In the genomic region with DNA sequence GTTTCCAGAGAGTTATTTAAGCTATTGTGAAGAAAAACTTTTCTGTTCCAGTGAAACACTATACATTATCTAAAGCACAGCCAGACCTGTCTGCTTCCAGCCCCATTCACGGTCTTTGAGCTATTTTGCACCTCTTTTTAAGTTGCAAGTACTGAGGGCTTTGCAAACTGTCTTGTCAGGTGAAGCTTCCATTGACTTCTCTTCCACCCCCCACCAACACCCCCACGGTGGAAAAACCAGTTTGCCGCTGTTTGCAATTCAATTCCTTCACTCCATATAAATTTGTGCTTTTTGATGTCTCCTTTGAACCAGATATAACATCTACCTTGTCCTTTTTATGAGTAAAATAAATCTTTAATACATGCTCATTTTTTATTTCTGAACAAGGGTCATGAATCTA, we compare ENCODE assay signal across 12 cellular contexts. TPM values are rescaled to one million over a fixed set of nuclear protein-coding genes. Genes with fewer than 3 reads are reported as not detected.
DNase-seq lines count a peak whose midpoint lies in the region; ATAC-seq and TF ChIP-seq lines count a peak whose summit lies in the region.
"Had no signal": no experiment of that assay in that cellular context is flagged by ENCODE, and none has a peak within 500 bp of the region (broad histone marks: within the 10 kb centered on the region; RNA-seq: fewer than 3 reads in every experiment).

No MANE protein-coding gene starts in this region.

- no peak overlapping the region for H3K27ac Mint-ChIP-seq in activated CD4-positive, alpha-beta T cell treated with anti-CD3 and anti-CD28 coated beads, Interleukin-2, amount 10 ng/mL, durations not matched to agents 7 days and 5 days

- H3K79me2 ChIP-seq in hepatocyte = no peaks in the 10 kb centered on the region

- no peak overlapping the region for H2AFZ ChIP-seq in hepatocyte

- H3K9me3 Mint-ChIP-seq in activated CD4-positive, alpha-beta T cell treated with anti-CD3 and anti-CD28 coated beads, Interleukin-2, amount 10 ng/mL, durations not matched to agents 7 days and 5 days = no peaks in the 10 kb centered on the region

- 48% methylated on average over 3 of the region's 3 CpGs for WGBS in hepatocyte (ENCODE audit: low lambda C conversion rate, missing lambda C conversion rate)
- 66 to 71% (median 70%) methylated on average over 3 of the region's 3 CpGs for WGBS in stomach, 5 donors

- H3K36me3 Mint-ChIP-seq in activated CD4-positive, alpha-beta T cell treated with anti-CD3 and anti-CD28 coated beads, Interleukin-2, amount 10 ng/mL, durations not matched to agents 7 days and 5 days (ENCODE audit: low read depth) = peaks cover 8% of the 10 kb centered on the region

- no peaks in the 10 kb centered on the region for H3K36me3 ChIP-seq in RWPE2 (ENCODE audit: low read depth)
- H3K36me3 ChIP-seq in hepatocyte (replicated peaks; ENCODE audit: insufficient read depth, low read depth) = no peaks in the 10 kb centered on the region
- H3K36me3 ChIP-seq in stomach = no peaks in the 10 kb centered on the region
- H3K36me3 ChIP-seq: upper lobe of right lung had no signal

- peaks cover 40% of the 10 kb centered on the region for H3K27me3 Mint-ChIP-seq in activated CD4-positive, alpha-beta T cell treated with anti-CD3 and anti-CD28 coated beads, Interleukin-2, amount 10 ng/mL, durations not matched to agents 7 days and 5 days

- CTCF ChIA-PET in activated CD4-positive, alpha-beta T cell treated with anti-CD3 and anti-CD28 coated beads, Interleukin-2, amount 10 ng/mL, durations not matched to agents 7 days and 5 days (lab: Charles Lee) = interaction anchor here (1.0 kb wide), 1 partner anchor 13 kb away, joined by 3 read pairs; no protein-coding TSS in a partner anchor

- H4K20me1 ChIP-seq in hepatocyte (ENCODE audit: insufficient read depth, poor library complexity, severe bottlenecking) = no peaks in the 10 kb centered on the region

- ATAC-seq in RWPE2 (ENCODE audit: low read depth) (no peak), HG02870 (IDR thresholded peaks at IDR 0.05; ENCODE audit: unreplicated experiment) (no peak)

- H3K4me1 ChIP-seq in RWPE2 (ENCODE audit: insufficient read depth, poor library complexity, severe bottlenecking) (no peaks in the 10 kb centered on the region), hepatocyte (ENCODE audit: insufficient read depth) (peaks cover 17% of the 10 kb centered on the region), stomach (peaks cover 0 to 31% (median 16%) of the 10 kb centered on the region in 4 donors)

- peaks cover 13% of the 10 kb centered on the region for H3K4me1 Mint-ChIP-seq in activated CD4-positive, alpha-beta T cell treated with anti-CD3 and anti-CD28 coated beads, Interleukin-2, amount 10 ng/mL, durations not matched to agents 7 days and 5 days

- POLR2A ChIA-PET in activated CD4-positive, alpha-beta T cell treated with anti-CD3 and anti-CD28 coated beads, Interleukin-2, amount 10 ng/mL, durations not matched to agents 7 days and 5 days (lab: Charles Lee) = no interaction called here

- no peaks in the 10 kb centered on the region for H3K9me2 ChIP-seq in hepatocyte (replicated peaks; ENCODE audit: insufficient read depth)

- peak overlapping the region; percentile 37 for H3K27ac ChIP-seq in RWPE2 (ENCODE audit: poor library complexity, severe bottlenecking)
- no peak overlapping the region for H3K27ac ChIP-seq in hepatocyte
- peak overlapping the region in 1 of 5 donors; percentile 89 for H3K27ac ChIP-seq in stomach

- TF ChIP-seq CTCF in RWPE2 (IDR thresholded peaks at IDR 0.05; ENCODE audit: poor library complexity, severe bottlenecking) = no peak
- no peak for TF ChIP-seq CTCF in hepatocyte (IDR thresholded peaks at IDR 0.05; ENCODE audit: poor library complexity)
- TF ChIP-seq CTCF in stomach (IDR thresholded peaks at IDR 0.05) = no peak

- no peak for TF ChIP-seq EP300 in stomach (IDR thresholded peaks at IDR 0.05)

- H3K9me3 ChIP-seq in RWPE2 (ENCODE audit: severe bottlenecking) = no peaks in the 10 kb centered on the region
- no peaks in the 10 kb centered on the region for H3K9me3 ChIP-seq in hepatocyte (ENCODE audit: low read depth)
- peaks cover 0 to 7% (median 0%) of the 10 kb centered on the region in 4 donors for H3K9me3 ChIP-seq in stomach
- H3K9me3 ChIP-seq: upper lobe of right lung had no signal

- no peak for TF ChIP-seq POLR2A in stomach (IDR thresholded peaks at IDR 0.05)

- intact Hi-C loops in stomach (cut with DNase I; ENCODE audit: low total_unique reads) = loop anchor here (5.0 kb wide), 2 partner anchors 114 to 184 kb away; no protein-coding TSS in a partner anchor

- no peaks in the 10 kb centered on the region for H3K27me3 ChIP-seq in RWPE2 (ENCODE audit: insufficient read depth, poor library complexity, severe bottlenecking)
- H3K27me3 ChIP-seq in hepatocyte = no peaks in the 10 kb centered on the region
- peaks cover 0 to 9% (median 5%) of the 10 kb centered on the region in 3 donors for H3K27me3 ChIP-seq in stomach
- H3K27me3 ChIP-seq: upper lobe of right lung had no signal

- no peak for DNase-seq in activated CD4-positive, alpha-beta T cell treated with anti-CD3 and anti-CD28 coated beads, Interleukin-2, amount 10 ng/mL, durations not matched to agents 7 days and 5 days
- DNase-seq in activated CD4-positive, alpha-beta T cell treated with anti-CD3 and anti-CD28 coated beads for 4 hours = no peak
- DNase-seq in RWPE2 (ENCODE audit: low spot score) (no peak), hepatocyte (ENCODE audit: low spot score) (no peak), putamen (ENCODE audit: low spot score) (peak; percentile 60), stomach (no peak), GM19238 (ENCODE audit: insufficient read length, low spot score) (no peak)
- DNase-seq: aorta; KG1; stimulated activated CD4-positive, alpha-beta T cell treated with anti-CD3 and anti-CD28 coated beads, Interleukin-12 subunit alpha, Interleukin-12 subunit beta, amount 100 ng/mL, for 4 hours had no signal

- H3K4me3 Mint-ChIP-seq in activated CD4-positive, alpha-beta T cell treated with anti-CD3 and anti-CD28 coated beads, Interleukin-2, amount 10 ng/mL, durations not matched to agents 7 days and 5 days = peak overlapping the region; percentile 20

- H3K4me2 ChIP-seq in hepatocyte = peak overlapping the region; percentile 98

- H3K4me3 ChIP-seq in RWPE2 (ENCODE audit: severe bottlenecking) (no peak overlapping the region), hepatocyte (no peak overlapping the region), stomach (no peak overlapping the region)

RNA-seq across cellular contexts. Expression of gene B3GNT7, which starts 15.7 kb away (rescaled TPM):
- total RNA-seq in activated CD4-positive, alpha-beta T cell treated with anti-CD3 and anti-CD28 coated beads, Interleukin-2, amount 10 ng/mL, durations not matched to agents 7 days and 5 days = not detected
- total RNA-seq in hepatocyte (4.0 and 6.2 TPM in 2 replicates), stomach (100 to 1,000 TPM in 2 of 5 donors, 10 to 100 TPM in 3; 13.4 to 156 (median 33.8) TPM)
- polyA plus RNA-seq in hepatocyte (2.3 and 4.3 TPM in 2 replicates), stomach (1 to 10 TPM; 1.9 to 8.0 (median 6.1) TPM)

RNA-seq across cellular contexts. Expression of gene NCL, which starts 53.0 kb away (rescaled TPM):
- 100 to 1,000 TPM; 542 to 599 TPM for total RNA-seq in activated CD4-positive, alpha-beta T cell treated with anti-CD3 and anti-CD28 coated beads, Interleukin-2, amount 10 ng/mL, durations not matched to agents 7 days and 5 days
- total RNA-seq in hepatocyte (137 and 193 TPM in 2 replicates), stomach (100 to 1,000 TPM in 4 of 5 donors, 10 to 100 TPM in 1; 72.3 to 278 (median 184) TPM)
- polyA plus RNA-seq in hepatocyte (349 and 368 TPM in 2 replicates), stomach (100 to 1,000 TPM; 123 to 192 (median 141) TPM)
